Comparison of ENCODE assay signal across 10 cellular contexts in genomic region chr2:67616749-67617148, GRCh38.
DNase-seq lines count a peak whose midpoint lies in the region; ATAC-seq and TF ChIP-seq lines count a peak whose summit lies in the region.
"Had no signal": no experiment of that assay in that cellular context is flagged by ENCODE, and none has a peak within 500 bp of the region (broad histone marks: within the 10 kb centered on the region; RNA-seq: fewer than 3 reads in every experiment).

No MANE protein-coding gene starts in this region.

- H3K36me3 Mint-ChIP-seq in nephron progenitor cell (ENCODE audit: low read depth): no peaks in the 10 kb centered on the region

- no peak for TF ChIP-seq CTCF in foreskin fibroblast (IDR thresholded peaks at IDR 0.05; ENCODE audit: low read depth, low read length)
- no peak for TF ChIP-seq CTCF in nephron progenitor cell (IDR thresholded peaks at IDR 0.05)

- ATAC-seq in GM19463 (IDR thresholded peaks at IDR 0.05; ENCODE audit: unreplicated experiment) (peak; percentile 84), HG03354 (IDR thresholded peaks at IDR 0.05; ENCODE audit: poor library complexity, severe bottlenecking, unreplicated experiment) (peak; percentile 78), HG03521 (IDR thresholded peaks at IDR 0.05; ENCODE audit: unreplicated experiment) (no peak)

- DNase-seq in AG08395 (ENCODE audit: low spot score) (peak; percentile 15), foreskin fibroblast (peak; percentile 57 to 60), NCI-H446 treated with DMSO at 0.1 percent for 48 hours (lab: John Stamatoyannopoulos, UW) (no peak), ureter (ENCODE audit: low spot score) (no peak), nephron progenitor cell (no peak)
- DNase-seq: T-helper 2 cell had no signal

- peaks cover 8% of the 10 kb centered on the region for H3K4me1 Mint-ChIP-seq in nephron progenitor cell
- H3K4me1 Mint-ChIP-seq: central memory CD8-positive, alpha-beta T cell had no signal

- H3K4me3 ChIP-seq in foreskin fibroblast (ENCODE audit: low read depth in 1 of 2, low read length in 2 of 2): no peak overlapping the region

- H3K27ac Mint-ChIP-seq in nephron progenitor cell: no peak overlapping the region

- H3K4me3 Mint-ChIP-seq in nephron progenitor cell: no peak overlapping the region
- H3K4me3 Mint-ChIP-seq: central memory CD8-positive, alpha-beta T cell had no signal

- no peaks in the 10 kb centered on the region for H3K27me3 Mint-ChIP-seq in nephron progenitor cell (ENCODE audit: low read depth, poor library complexity)
- H3K27me3 Mint-ChIP-seq: central memory CD8-positive, alpha-beta T cell had no signal

- no peaks in the 10 kb centered on the region for H3K9me3 Mint-ChIP-seq in nephron progenitor cell
- H3K9me3 Mint-ChIP-seq: central memory CD8-positive, alpha-beta T cell had no signal

Comparison
In these comparisons a context has a peak if more than half of its experiments do, and no peak if none do; other contexts are left out.
1. DNase-seq: peak in AG08395 (single experiment) and foreskin fibroblast (2 of 2); none in NCI-H446 treated with DMSO at 0.1 percent for 48 hours (single experiment), ureter (single experiment) and nephron progenitor cell (single experiment).